In the genomic region with DNA sequence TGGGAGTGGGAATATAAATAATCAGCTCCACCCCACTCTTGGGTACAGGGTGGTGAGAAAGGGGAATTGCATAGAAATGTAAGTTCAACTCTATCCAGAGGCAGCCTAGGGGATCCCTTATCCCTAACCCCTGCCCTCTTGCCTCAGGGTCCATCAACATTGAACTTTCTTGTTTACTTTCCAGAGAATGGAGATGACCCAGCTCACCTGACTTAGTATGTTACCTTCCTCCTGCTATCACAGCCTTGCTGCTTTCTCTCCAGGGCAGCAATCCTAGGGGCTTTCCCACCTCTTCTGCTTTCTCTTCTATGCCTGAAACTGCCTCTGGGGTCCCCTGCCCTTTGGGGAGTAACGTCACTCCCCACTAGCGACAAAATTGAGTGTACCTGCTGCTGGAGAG, we compare ENCODE assay signal across 10 cellular contexts. TPM values are rescaled to one million over a fixed set of nuclear protein-coding genes. Genes with fewer than 3 reads are reported as not detected.
DNase-seq lines count a peak whose midpoint lies in the region; TF ChIP-seq lines count a peak whose summit lies in the region.
"Had no signal": no experiment of that assay in that cellular context is flagged by ENCODE, and none has a peak within 500 bp of the region (broad histone marks: within the 10 kb centered on the region; RNA-seq: fewer than 3 reads in every experiment).

No MANE protein-coding gene starts in this region.

- H3K27ac ChIP-seq in brain microvascular endothelial cell (no peak overlapping the region), mesodermal cell (ENCODE audit: low read depth, low read length, severe bottlenecking) (no peak overlapping the region), suprapubic skin (peak overlapping the region; percentile 95)

- H3K4me3 ChIP-seq in HFF-Myc (replicated peaks; ENCODE audit: low read depth, low read length) (peak overlapping the region; percentile 86), brain microvascular endothelial cell (ENCODE audit: low read depth, low read length) (peak overlapping the region; percentile 78), mesodermal cell (ENCODE audit: extremely low read depth, insufficient read depth, low read length, poor library complexity, severe bottlenecking) (peak overlapping the region; percentile 95), suprapubic skin (peak overlapping the region; percentile 88)

- in situ Hi-C loops in brain microvascular endothelial cell (cut with HindIII; ENCODE audit: low pct_ligation_motif_present, low sequenced_read_pairs) = loop anchor here (5.0 kb wide), 1 partner anchor 56 kb away; no protein-coding TSS in a partner anchor

- no CpG with 5 or more reads among the region's 2 CpGs for WGBS in mesodermal cell (ENCODE audit: insufficient coverage in 2 of 2), 2 experiments
- WGBS in suprapubic skin = 41% methylated on average over 2 of the region's 2 CpGs

- TF ChIP-seq EP300 in suprapubic skin (IDR thresholded peaks at IDR 0.05) = no peak

- TF ChIP-seq POLR2A in suprapubic skin (IDR thresholded peaks at IDR 0.05) = no peak

- H3K27me3 ChIP-seq in brain microvascular endothelial cell (replicated peaks) = no peaks in the 10 kb centered on the region
- no peaks in the 10 kb centered on the region for H3K27me3 ChIP-seq in suprapubic skin

- DNase-seq in HFF-Myc (ENCODE audit: extremely low read depth, low read depth) = no peak
- DNase-seq in brain microvascular endothelial cell = no peak
- DNase-seq in suprapubic skin (ENCODE audit: low spot score in 2 of 2) = no peak
- no peak for DNase-seq in ureter (ENCODE audit: low spot score)
- DNase-seq in cerebellum (ENCODE audit: low spot score) = no peak
- no peak for DNase-seq in SHP77 treated with DMSO at 0.1 percent for 48 hours (lab: John Stamatoyannopoulos, UW)
- DNase-seq: hippocampal formation had no signal

- H3K4me1 ChIP-seq in mesodermal cell (ENCODE audit: control insufficient read depth, insufficient read depth, low read length, poor library complexity, severe bottlenecking) (peaks cover 60% of the 10 kb centered on the region), suprapubic skin (peaks cover 85% of the 10 kb centered on the region)

- H3K36me3 ChIP-seq in brain microvascular endothelial cell (replicated peaks) = peaks cover 6% of the 10 kb centered on the region
- peaks cover 10% of the 10 kb centered on the region for H3K36me3 ChIP-seq in mesodermal cell (ENCODE audit: control insufficient read depth, insufficient read depth, low read length)
- H3K36me3 ChIP-seq in suprapubic skin = no peaks in the 10 kb centered on the region

- TF ChIP-seq CTCF in HFF-Myc (IDR thresholded peaks at IDR 0.05; ENCODE audit: low read depth, low read length, missing control alignments) (no peak), brain microvascular endothelial cell (IDR thresholded peaks at IDR 0.05; ENCODE audit: low read depth, low read length, missing control alignments) (no peak), suprapubic skin (IDR thresholded peaks at IDR 0.05) (no peak)

- H3K9me3 ChIP-seq in mesodermal cell (ENCODE audit: control insufficient read depth, low read length) (no peaks in the 10 kb centered on the region), suprapubic skin (no peaks in the 10 kb centered on the region)

RNA-seq across cellular contexts. Expression of a gene that starts 2.7 kb away (rescaled TPM):
- 90.4 TPM for polyA plus RNA-seq in mesodermal cell (2013, experiment 1 of 2)
- polyA plus RNA-seq in mesodermal cell (2013, experiment 2 of 2) = 68.9 TPM
- total RNA-seq in suprapubic skin (100 to 1,000 TPM in 2 of 4 donors, 10 to 100 TPM in 2; 83.1 to 149 (median 106) TPM), ureter (180 TPM), cerebellum (109 TPM)

RNA-seq across cellular contexts. Expression of a gene that starts 16.5 kb away (rescaled TPM):
- not detected for polyA plus RNA-seq in mesodermal cell (2013, experiment 1 of 2)
- not detected for polyA plus RNA-seq in mesodermal cell (2013, experiment 2 of 2)
- not detected for total RNA-seq in suprapubic skin
- not detected for total RNA-seq in ureter
- total RNA-seq in cerebellum = not detected
- total RNA-seq: posterior vena cava, SK-MEL-5 had no signal

RNA-seq across cellular contexts. Expression of a gene that starts 19.8 kb away (rescaled TPM):
- polyA plus RNA-seq in mesodermal cell (2013, experiment 1 of 2) = 52.0 TPM
- polyA plus RNA-seq in mesodermal cell (2013, experiment 2 of 2) = 49.3 TPM
- total RNA-seq in suprapubic skin (100 to 1,000 TPM; 140 to 348 (median 183) TPM), ureter (280 TPM), cerebellum (7.6 TPM)

RNA-seq across cellular contexts. Expression of a gene that starts 42.0 kb away (rescaled TPM):
- polyA plus RNA-seq in mesodermal cell (2013, experiment 1 of 2) = 46.9 TPM
- polyA plus RNA-seq in mesodermal cell (2013, experiment 2 of 2) = 34.1 TPM
- total RNA-seq in suprapubic skin (10 to 100 TPM; 28.2 to 52.5 (median 36.9) TPM), ureter (16.2 TPM), cerebellum (15.2 TPM)

RNA-seq across cellular contexts. Expression of a gene that starts 52.4 kb away (rescaled TPM):
- 21.3 TPM for polyA plus RNA-seq in mesodermal cell (2013, experiment 1 of 2)
- polyA plus RNA-seq in mesodermal cell (2013, experiment 2 of 2) = 19.8 TPM
- total RNA-seq in suprapubic skin (10 to 100 TPM in 2 of 4 donors, 1 to 10 TPM in 2; 6.5 to 31.2 (median 9.5) TPM), ureter (12.5 TPM), cerebellum (12.5 TPM)

Comparison
In these comparisons a context has a peak if more than half of its experiments do, and no peak if none do; other contexts are left out.
1. RNA of a gene that starts 19.8 kb away (total RNA-seq): 280 TPM in ureter (single experiment) and 140 to 348 TPM in suprapubic skin; 7.6 TPM in cerebellum (single experiment); every median in the first group is over 10 times any median in the second.
2. Peak in every context shown above with its lines, with median percentiles within 50 percentile points of each other: H3K4me3 ChIP-seq.